In the genomic region with DNA sequence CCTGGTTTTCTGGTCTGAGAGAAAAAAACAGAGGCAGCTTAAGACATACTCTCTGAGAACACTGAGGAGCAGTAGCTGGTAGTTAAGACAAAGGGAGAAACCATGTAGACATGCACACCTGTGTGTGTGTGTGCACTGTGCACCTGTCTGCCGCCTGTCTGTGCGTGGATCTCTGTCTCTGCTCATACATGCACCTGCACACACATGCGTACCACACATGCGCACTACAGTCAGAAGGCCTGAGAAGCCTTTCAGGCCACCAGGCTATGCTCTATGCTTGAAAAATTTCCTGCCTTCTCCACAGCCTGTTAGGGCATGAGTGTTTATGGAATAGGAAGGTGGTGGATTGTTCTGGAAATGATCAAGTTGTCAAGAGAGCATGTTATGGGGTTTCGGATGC, we compare ENCODE assay signal across 24 cellular contexts.
"Had no signal": no experiment of that assay in that cellular context is flagged by ENCODE, and none has a peak within 500 bp of the region (broad histone marks: within the 10 kb centered on the region; RNA-seq: fewer than 3 reads in every experiment).

No MANE protein-coding gene starts in this region.

- H3K4me1 Mint-ChIP-seq: stimulated activated memory B cell treated with anti-CD40 and anti-IgM and Interleukin-4, amounts not matched to agents 10 μg/mL and 1 μg/mL and 100 μg/mL, for 72 hours had no signal

- FAIRE-seq: keratinocyte, pancreas had no signal

- H3K27ac Mint-ChIP-seq: dendritic cell treated with granulocyte-macrophage colony-stimulating factor and Interleukin-4, amounts not matched to agents 40 ng/mL and 50 ng/mL, for 4 days; endodermal cell; naive thymus-derived CD8-positive, alpha-beta T cell; progenitor cell of endocrine pancreas; stimulated activated memory B cell treated with anti-CD40 and anti-IgM and Interleukin-4, amounts not matched to agents 10 μg/mL and 1 μg/mL and 100 μg/mL, for 72 hours; type B pancreatic cell had no signal

- H3K9me3 ChIP-seq: colonic mucosa, gastrocnemius medialis, lower lobe of right lung, neutrophil, pancreas, right atrium auricular region, sigmoid colon, testis, tibial artery had no signal

- H3K36me3 Mint-ChIP-seq: naive thymus-derived CD8-positive, alpha-beta T cell; stimulated activated memory B cell treated with anti-CD40 and anti-IgM and Interleukin-4, amounts not matched to agents 10 μg/mL and 1 μg/mL and 100 μg/mL, for 72 hours; type B pancreatic cell had no signal

- DNase-seq: colonic mucosa; effector CD8-positive, alpha-beta T cell; endodermal cell; foreskin fibroblast; gastrocnemius medialis; left ventricle myocardium superior; lower lobe of right lung; naive thymus-derived CD8-positive, alpha-beta T cell; nephron progenitor cell; pancreas; stimulated activated CD4-positive, alpha-beta T cell treated with anti-CD3 and anti-CD28 coated beads, Interleukin-4, amount 100 ng/mL, for 4 hours; stimulated activated naive CD8-positive, alpha-beta T cell treated with anti-CD3 and anti-CD28 coated beads, Interleukin-15, Interleukin-2, amounts not matched to agents 100 U/mL and 50 U/mL, for 24 hours; tibial artery had no signal

- H3K27me3 Mint-ChIP-seq: stimulated activated memory B cell treated with anti-CD40 and anti-IgM and Interleukin-4, amounts not matched to agents 10 μg/mL and 1 μg/mL and 100 μg/mL, for 72 hours had no signal

- ATAC-seq: esophagus mucosa; gastrocnemius medialis; left ventricle myocardium superior; lower lobe of right lung; naive thymus-derived CD8-positive, alpha-beta T cell; pancreas; stimulated activated memory B cell treated with anti-CD40 and anti-IgM and Interleukin-4, amounts not matched to agents 10 μg/mL and 1 μg/mL and 100 μg/mL, for 72 hours; stimulated activated naive CD8-positive, alpha-beta T cell treated with anti-CD3 and anti-CD28 coated beads, Interleukin-15, Interleukin-2, amounts not matched to agents 100 U/mL and 50 U/mL, for 24 hours had no signal

- H3K27me3 ChIP-seq: colonic mucosa, neutrophil, testis had no signal

- H3K4me3 ChIP-seq: colonic mucosa, gastrocnemius medialis, lower lobe of right lung, pancreas, right atrium auricular region, sigmoid colon, testis, tibial artery had no signal

- H3K27ac ChIP-seq: colonic mucosa, epithelial cell of prostate, gastrocnemius medialis, lower lobe of right lung, neutrophil, pancreas, right atrium auricular region, sigmoid colon, testis, tibial artery had no signal

- H3K36me3 ChIP-seq: colonic mucosa, gastrocnemius medialis, lower lobe of right lung, neutrophil, pancreas, right atrium auricular region, sigmoid colon, tibial artery had no signal

- H3K4me1 ChIP-seq: colonic mucosa, gastrocnemius medialis, lower lobe of right lung, pancreas, right atrium auricular region, testis, tibial artery had no signal

- H3K4me3 Mint-ChIP-seq: dendritic cell treated with granulocyte-macrophage colony-stimulating factor and Interleukin-4, amounts not matched to agents 40 ng/mL and 50 ng/mL, for 4 days; endodermal cell; naive thymus-derived CD8-positive, alpha-beta T cell; nephron progenitor cell; stimulated activated memory B cell treated with anti-CD40 and anti-IgM and Interleukin-4, amounts not matched to agents 10 μg/mL and 1 μg/mL and 100 μg/mL, for 72 hours; type B pancreatic cell had no signal

- H3K9me3 Mint-ChIP-seq: dendritic cell treated with granulocyte-macrophage colony-stimulating factor and Interleukin-4, amounts not matched to agents 40 ng/mL and 50 ng/mL, for 4 days; endodermal cell; nephron progenitor cell; type B pancreatic cell had no signal
